ENCODE assay signal across 8 cellular contexts in genomic region chr17:40320771-40321501, GRCh38. TPM values are rescaled to one million over a fixed set of nuclear protein-coding genes. Genes with fewer than 3 reads are reported as not detected.
DNase-seq lines count a peak whose midpoint lies in the region; ATAC-seq and TF ChIP-seq lines count a peak whose summit lies in the region.

No MANE protein-coding gene starts in this region.

- peak overlapping the region; percentile 99 for H3K27ac ChIP-seq in CD4-positive, CD25-positive, alpha-beta regulatory T cell (ENCODE audit: insufficient read depth, low read length, poor library complexity, severe bottlenecking)
- H3K27ac ChIP-seq in Panc1 (ENCODE audit: low read length) (peak overlapping the region; percentile 81), colonic mucosa (peak overlapping the region; percentile 84)

- peak overlapping the region; percentile 74 to 81 for H3K9ac ChIP-seq in colonic mucosa (ENCODE audit: low read depth in 2 of 2, low read length in 2 of 2)

- H3K27ac Mint-ChIP-seq in CD4-positive, CD25-positive, alpha-beta regulatory T cell = peak overlapping the region; percentile 99 to 100 (median 100)
- peak overlapping the region; percentile 93 to 96 (median 94) for H3K27ac Mint-ChIP-seq in nephron

- peak in 1 of 3 donors; percentile 54 for DNase-seq in CD4-positive, CD25-positive, alpha-beta regulatory T cell
- no peak for DNase-seq in Panc1 (ENCODE audit: low read depth, low spot score)
- peak; percentile 57 for DNase-seq in colonic mucosa
- DNase-seq in NCI-H2029 (lab: John Stamatoyannopoulos, UW) = no peak
- no peak for DNase-seq in NK-92 treated with Interleukin-12 subunit alpha and Interleukin-12 subunit beta, amount 100 ng/mL, for 24 hours (lab: John Stamatoyannopoulos, UW)

- no peak for TF ChIP-seq CTCF in Panc1 (IDR thresholded peaks at IDR 0.05)
- no peak for TF ChIP-seq CTCF in colonic mucosa (IDR thresholded peaks at IDR 0.05)
- TF ChIP-seq CTCF in nephron (IDR thresholded peaks at IDR 0.05; ENCODE audit: unreplicated experiment in 3 of 3) = no peak

- CTCF ChIA-PET in Panc1 (lab: Charles Lee) = interaction anchor here (1.1 kb wide), 1 partner anchor 42 kb away, joined by 4 read pairs; no protein-coding TSS in a partner anchor

- H3K27me3 ChIP-seq in CD4-positive, CD25-positive, alpha-beta regulatory T cell (ENCODE audit: control insufficient read depth, insufficient read depth, low read length) = no peaks in the 10 kb centered on the region
- H3K27me3 ChIP-seq in Panc1 (ENCODE audit: control insufficient read depth, insufficient read depth, low read length) = no peaks in the 10 kb centered on the region
- no peaks in the 10 kb centered on the region for H3K27me3 ChIP-seq in colonic mucosa

- no peaks in the 10 kb centered on the region for H3K36me3 Mint-ChIP-seq in CD4-positive, CD25-positive, alpha-beta regulatory T cell
- no peaks in the 10 kb centered on the region for H3K36me3 Mint-ChIP-seq in nephron (ENCODE audit: low read depth)

- H3K9me3 Mint-ChIP-seq in CD4-positive, CD25-positive, alpha-beta regulatory T cell = peaks cover 0 to 7% (median 0%) of the 10 kb centered on the region in 7 donors
- H3K9me3 Mint-ChIP-seq in nephron = no peaks in the 10 kb centered on the region

- intact Hi-C loops in Panc1 (cut with micrococcal nuclease; ENCODE audit: unreplicated experiment) = no loop called here
- intact Hi-C loops in colonic mucosa (cut with DNase I) = no loop called here

- POLR2A ChIA-PET in Panc1 (lab: Charles Lee) = interaction anchor here (1.0 kb wide), 1 partner anchor 14 kb away, joined by 3 read pairs; no protein-coding TSS in a partner anchor

- peak overlapping the region; percentile 83 for H3K4me3 ChIP-seq in CD4-positive, CD25-positive, alpha-beta regulatory T cell (ENCODE audit: low read depth, low read length)
- H3K4me3 ChIP-seq in Panc1 (ENCODE audit: low read depth in 2 of 2, low read length in 2 of 2) (peak overlapping the region; percentile 72 to 87), colonic mucosa (peak overlapping the region; percentile 24)

- ATAC-seq in CD4-positive, CD25-positive, alpha-beta regulatory T cell (ENCODE audit: low read depth in 2 of 2) = no peak
- ATAC-seq in Panc1 (no peak), GM21576 (IDR thresholded peaks at IDR 0.05; ENCODE audit: unreplicated experiment) (no peak), HG02588 (IDR thresholded peaks at IDR 0.05; ENCODE audit: unreplicated experiment) (no peak)

- no peaks in the 10 kb centered on the region for H3K9me3 ChIP-seq in CD4-positive, CD25-positive, alpha-beta regulatory T cell (ENCODE audit: control insufficient read depth in 2 of 2, low read length in 2 of 2)
- H3K9me3 ChIP-seq in Panc1 (ENCODE audit: control insufficient read depth, insufficient read depth, low read depth, low read length) (no peaks in the 10 kb centered on the region), colonic mucosa (no peaks in the 10 kb centered on the region)

- no peaks in the 10 kb centered on the region for H3K36me3 ChIP-seq in CD4-positive, CD25-positive, alpha-beta regulatory T cell (ENCODE audit: control insufficient read depth, insufficient read depth, low read length)
- no peaks in the 10 kb centered on the region; the same call in 1 of the 2 replicates for H3K36me3 ChIP-seq in Panc1 (ENCODE audit: control insufficient read depth, insufficient read depth, low read length)
- no peaks in the 10 kb centered on the region for H3K36me3 ChIP-seq in colonic mucosa

- H3K27me3 Mint-ChIP-seq in CD4-positive, CD25-positive, alpha-beta regulatory T cell = peaks cover 22% of the 10 kb centered on the region
- no peaks in the 10 kb centered on the region for H3K27me3 Mint-ChIP-seq in nephron (ENCODE audit: low read depth)

- peak overlapping the region; percentile 92 to 99 (median 96) for H3K4me3 Mint-ChIP-seq in CD4-positive, CD25-positive, alpha-beta regulatory T cell
- H3K4me3 Mint-ChIP-seq in nephron = peak overlapping the region; percentile 93 to 99 (median 96)

- H3K4me1 ChIP-seq in CD4-positive, CD25-positive, alpha-beta regulatory T cell (ENCODE audit: control insufficient read depth, insufficient read depth, low read length, poor library complexity, severe bottlenecking) = peaks cover 94% of the 10 kb centered on the region
- H3K4me1 ChIP-seq in Panc1 (ENCODE audit: control insufficient read depth, insufficient read depth, low read length) = peaks cover 75% of the 10 kb centered on the region
- H3K4me1 ChIP-seq in colonic mucosa = peaks cover 15% of the 10 kb centered on the region

- no TSS peak for BruUV-seq in Panc1 (replicated peaks; lab: Mats Ljungman, UMichigan)

- H3K4me1 Mint-ChIP-seq in CD4-positive, CD25-positive, alpha-beta regulatory T cell = peaks cover 0 to 89% (median 50%) of the 10 kb centered on the region in 4 donors
- peaks cover 80% of the 10 kb centered on the region for H3K4me1 Mint-ChIP-seq in nephron

- in situ Hi-C loops in Panc1 (cut with HindIII; ENCODE audit: low pct_unique_long_range_greater_than_20kb, low sequenced_read_pairs) = no loop called here

RNA-seq across cellular contexts. Expression of gene RARA, which starts 12.0 kb away (rescaled TPM):
- total RNA-seq in CD4-positive, CD25-positive, alpha-beta regulatory T cell = 126 TPM
- 10 to 100 TPM in 3 of 4 donors, 1 to 10 TPM in 1; 7.3 to 14.5 (median 12.6) TPM for polyA plus RNA-seq in CD4-positive, CD25-positive, alpha-beta regulatory T cell
- total RNA-seq in Panc1 (2021; ENCODE audit: unreplicated experiment) (55.6 TPM), colonic mucosa (10 to 100 TPM; 25.6 to 46.7 TPM)
- polyA plus RNA-seq in Panc1 (2012; ENCODE audit: insufficient read length) = 59.9 TPM

RNA-seq across cellular contexts. Expression of gene CDC6, which starts 33.3 kb away (rescaled TPM):
- total RNA-seq in CD4-positive, CD25-positive, alpha-beta regulatory T cell = 5.7 TPM
- polyA plus RNA-seq in CD4-positive, CD25-positive, alpha-beta regulatory T cell = 1 to 10 TPM in 2 of 4 donors, under 1 TPM in 1, not detected in 1; 0.59 to 1.7 (median 1.1) TPM
- total RNA-seq in Panc1 (2021; ENCODE audit: unreplicated experiment) = 66.3 TPM
- polyA plus RNA-seq in Panc1 (2012; ENCODE audit: insufficient read length) = 24.3 TPM
- total RNA-seq in colonic mucosa = 10 to 100 TPM in 1 of 2 donors, 1 to 10 TPM in 1; 8.5 to 40.8 TPM

RNA-seq across cellular contexts. Expression of gene GJD3, which starts 43.6 kb away (rescaled TPM):
- total RNA-seq in CD4-positive, CD25-positive, alpha-beta regulatory T cell = not detected
- polyA plus RNA-seq in CD4-positive, CD25-positive, alpha-beta regulatory T cell = not detected
- total RNA-seq in Panc1 (2021; ENCODE audit: unreplicated experiment) (0.33 TPM), colonic mucosa (under 1 TPM; 0.40 to 0.85 TPM)
- polyA plus RNA-seq in Panc1 (2012; ENCODE audit: insufficient read length) = 5.8 TPM

Comparison
In these comparisons a context has a peak if more than half of its experiments do, and no peak if none do; other contexts are left out.
1. H3K4me3 ChIP-seq: peak in every context shown above with its lines; median percentile 83 in CD4-positive, CD25-positive, alpha-beta regulatory T cell; 80 in Panc1; 24 in colonic mucosa.